In genomic region chr9:122128432-122129343, GRCh38 we compare ENCODE assay signal across 27 cellular contexts. TPM values are rescaled to one million over a fixed set of nuclear protein-coding genes. Genes with fewer than 3 reads are reported as not detected.
DNase-seq lines count a peak whose midpoint lies in the region; ATAC-seq and TF ChIP-seq lines count a peak whose summit lies in the region.
"Had no signal": no experiment of that assay in that cellular context is flagged by ENCODE, and none has a peak within 500 bp of the region (broad histone marks: within the 10 kb centered on the region; RNA-seq: fewer than 3 reads in every experiment).

No MANE protein-coding gene starts in this region.

- intact Hi-C loops in heart left ventricle (cut with DNase I): loop anchor here in 8 of 10 donors (5.0 to 10.0 kb wide), 8 partner anchors 94 to 686 kb away; partner anchors contain the start of genes LHX6 (in 1 of the 8), MRRF (in 1 of the 8), OR1K1 (in 1 of the 8) and RBM18 (in 1 of the 8)

- no peak overlapping the region for H3K27ac ChIP-seq in CD4-positive, CD25-positive, alpha-beta regulatory T cell (ENCODE audit: insufficient read depth, low read length, poor library complexity, severe bottlenecking)
- peak overlapping the region in 9 of 12 donors; percentile 12 to 71 (median 36) for H3K27ac ChIP-seq in heart left ventricle
- H3K27ac ChIP-seq: C4-2B, testis had no signal

- no peak overlapping the region for H3K27ac Mint-ChIP-seq in CD4-positive, CD25-positive, alpha-beta regulatory T cell
- peak overlapping the region in 1 of 2 donors; percentile 70 for H3K27ac Mint-ChIP-seq in T-cell
- H3K27ac Mint-ChIP-seq: activated CD8-positive, alpha-beta T cell treated with anti-CD3 and anti-CD28 coated beads, Interleukin-2, amount 10 ng/mL, durations not matched to agents 7 days and 5 days; activated naive CD4-positive, alpha-beta T cell treated with anti-CD3 and anti-CD28 coated beads, Interleukin-2, amount 50 U/mL, for 72 hours; mesothelial cell of epicardium; nephron had no signal

- CTCF ChIA-PET in T-cell (lab: Charles Lee): interaction anchor here (0.6 to 1.3 kb wide), 4 partner anchors 71 to 767 kb away, joined by 3 to 5 read pairs (median 4); no protein-coding TSS in a partner anchor

- POLR2A ChIA-PET in T-cell (lab: Charles Lee): no interaction called here

- peaks cover 0 to 27% (median 8%) of the 10 kb centered on the region in 4 donors for H3K4me1 Mint-ChIP-seq in CD4-positive, CD25-positive, alpha-beta regulatory T cell
- peaks cover 15 to 41% (median 15%) of the 10 kb centered on the region in 3 donors for H3K4me1 Mint-ChIP-seq in T-cell

- no peaks in the 10 kb centered on the region for H3K9me3 ChIP-seq in CD4-positive, CD25-positive, alpha-beta regulatory T cell (ENCODE audit: control insufficient read depth in 2 of 2, low read length in 2 of 2)
- H3K9me3 ChIP-seq in heart left ventricle: no peaks in the 10 kb centered on the region
- H3K9me3 ChIP-seq: esophagus muscularis mucosa, SK-N-SH, testis had no signal

- ATAC-seq in CD4-positive, CD25-positive, alpha-beta regulatory T cell (ENCODE audit: low read depth in 2 of 2): peak; percentile 15 to 69
- ATAC-seq in T-cell (replicated peaks in 1 of 4) (peak in 3 of 4 experiments; percentile 44 to 58 (median 55)), heart left ventricle (peak; percentile 24 to 72 (median 44)), HG02852 (IDR thresholded peaks at IDR 0.05; ENCODE audit: unreplicated experiment) (no peak), GM21619 (IDR thresholded peaks at IDR 0.05; ENCODE audit: unreplicated experiment) (no peak)
- ATAC-seq: activated CD8-positive, alpha-beta T cell treated with anti-CD3 and anti-CD28 coated beads, Interleukin-2, amount 10 ng/mL, durations not matched to agents 7 days and 5 days; activated naive CD4-positive, alpha-beta T cell treated with anti-CD3 and anti-CD28 coated beads, Interleukin-2, amount 50 U/mL, for 72 hours had no signal

- H3K36me3 Mint-ChIP-seq in CD4-positive, CD25-positive, alpha-beta regulatory T cell: no peaks in the 10 kb centered on the region
- no peaks in the 10 kb centered on the region for H3K36me3 Mint-ChIP-seq in T-cell
- H3K36me3 Mint-ChIP-seq: activated naive CD4-positive, alpha-beta T cell treated with anti-CD3 and anti-CD28 coated beads, Interleukin-2, amount 50 U/mL, for 72 hours; mesothelial cell of epicardium had no signal

- H3K4me1 ChIP-seq in CD4-positive, CD25-positive, alpha-beta regulatory T cell (ENCODE audit: control insufficient read depth, insufficient read depth, low read length, poor library complexity, severe bottlenecking): peaks cover 14% of the 10 kb centered on the region
- H3K4me1 ChIP-seq in heart left ventricle: peaks cover 6 to 64% (median 37%) of the 10 kb centered on the region in 12 donors

- no peaks in the 10 kb centered on the region for H3K36me3 ChIP-seq in CD4-positive, CD25-positive, alpha-beta regulatory T cell (ENCODE audit: control insufficient read depth, insufficient read depth, low read length)
- no peaks in the 10 kb centered on the region for H3K36me3 ChIP-seq in heart left ventricle
- H3K36me3 ChIP-seq: esophagus muscularis mucosa had no signal

- no peaks in the 10 kb centered on the region for H3K9me3 Mint-ChIP-seq in CD4-positive, CD25-positive, alpha-beta regulatory T cell
- no peaks in the 10 kb centered on the region for H3K9me3 Mint-ChIP-seq in T-cell
- H3K9me3 Mint-ChIP-seq: activated naive CD4-positive, alpha-beta T cell treated with anti-CD3 and anti-CD28 coated beads, Interleukin-2, amount 50 U/mL, for 72 hours; mesothelial cell of epicardium; nephron had no signal

- H3K27me3 Mint-ChIP-seq in CD4-positive, CD25-positive, alpha-beta regulatory T cell: peaks cover 48% of the 10 kb centered on the region
- H3K27me3 Mint-ChIP-seq in T-cell: peaks cover 28 to 32% of the 10 kb centered on the region in 2 donors

- no peak overlapping the region for H3K4me3 ChIP-seq in CD4-positive, CD25-positive, alpha-beta regulatory T cell (ENCODE audit: low read depth, low read length)
- no peak overlapping the region for H3K4me3 ChIP-seq in heart left ventricle
- H3K4me3 ChIP-seq: esophagus muscularis mucosa, testis had no signal

- no peak overlapping the region for H3K4me3 Mint-ChIP-seq in CD4-positive, CD25-positive, alpha-beta regulatory T cell
- H3K4me3 Mint-ChIP-seq in T-cell: no peak overlapping the region
- H3K4me3 Mint-ChIP-seq: activated CD8-positive, alpha-beta T cell treated with anti-CD3 and anti-CD28 coated beads, Interleukin-2, amount 10 ng/mL, durations not matched to agents 7 days and 5 days; mesothelial cell of epicardium; nephron had no signal

- no peak for TF ChIP-seq POLR2A in heart left ventricle (IDR thresholded peaks at IDR 0.05)

- TF ChIP-seq CTCF in heart left ventricle (IDR thresholded peaks at IDR 0.05): no peak

- WGBS in heart left ventricle, 4 donors: 59 to 73% (median 66%) methylated on average over 19 to 22 of the region's 22 CpGs

- no peaks in the 10 kb centered on the region for H3K27me3 ChIP-seq in CD4-positive, CD25-positive, alpha-beta regulatory T cell (ENCODE audit: control insufficient read depth, insufficient read depth, low read length)
- H3K27me3 ChIP-seq in heart left ventricle: peaks cover 0 to 26% (median 0%) of the 10 kb centered on the region in 9 donors
- H3K27me3 ChIP-seq: testis had no signal

- peak in 1 of 3 donors; percentile 47 for DNase-seq in CD4-positive, CD25-positive, alpha-beta regulatory T cell
- DNase-seq in T-cell (peak in 10 of 34 experiments; percentile 7 to 29 (median 14)), heart left ventricle (peak; percentile 66 to 83 (median 72)), mesenteric fat pad (ENCODE audit: low spot score) (peak; percentile 89), glomerular visceral epithelial cell (ENCODE audit: extremely low spot score) (no peak), NCI-H1694 (lab: John Stamatoyannopoulos, UW) (no peak)
- DNase-seq: activated CD4-positive, alpha-beta T cell treated with anti-CD3 and anti-CD28 coated beads for 1 hour; activated CD8-positive, alpha-beta T cell treated with anti-CD3 and anti-CD28 coated beads, Interleukin-2, amount 10 ng/mL, durations not matched to agents 7 days and 5 days; activated T-cell treated with anti-CD3 and anti-CD28 coated beads, Interleukin-2, amount 50 U/mL, for 48 hours; effector CD8-positive, alpha-beta T cell; MM.1S; NCI-H1436 treated with DMSO at 0.1 percent for 48 hours; NCI-H2171; NCI-H526 treated with DMSO at 0.1 percent for 48 hours; SK-N-SH; T1000; testis had no signal

RNA-seq across cellular contexts. Expression of gene NDUFA8, which starts 30.9 kb away (rescaled TPM):
- total RNA-seq in CD4-positive, CD25-positive, alpha-beta regulatory T cell: 10.7 TPM
- polyA plus RNA-seq in CD4-positive, CD25-positive, alpha-beta regulatory T cell: 10 to 100 TPM; 86.3 to 97.9 (median 94.2) TPM
- total RNA-seq in T-cell (10 to 100 TPM; 11.2 to 25.4 (median 18.4) TPM), heart left ventricle (100 to 1,000 TPM; 183 to 316 (median 260) TPM), mesenteric fat pad (47.5 TPM)
- polyA plus RNA-seq in heart left ventricle: 100 to 1,000 TPM; 301 to 919 TPM

RNA-seq across cellular contexts. Expression of gene MORN5, which starts 31.0 kb away (rescaled TPM):
- total RNA-seq in CD4-positive, CD25-positive, alpha-beta regulatory T cell: not detected
- not detected for polyA plus RNA-seq in CD4-positive, CD25-positive, alpha-beta regulatory T cell
- total RNA-seq in T-cell (not detected), heart left ventricle (not detected), mesenteric fat pad (not detected)
- polyA plus RNA-seq in heart left ventricle: not detected
- total RNA-seq: activated CD8-positive, alpha-beta T cell treated with anti-CD3 and anti-CD28 coated beads, Interleukin-2, amount 10 ng/mL, durations not matched to agents 7 days and 5 days; H4; mesothelial cell of epicardium; RPMI7951; skeletal muscle tissue had no signal
- polyA plus RNA-seq: SK-N-SH had no signal

RNA-seq across cellular contexts. Expression of gene TTLL11, which starts 35.6 kb away (rescaled TPM):
- 3.5 TPM for total RNA-seq in CD4-positive, CD25-positive, alpha-beta regulatory T cell
- polyA plus RNA-seq in CD4-positive, CD25-positive, alpha-beta regulatory T cell: 1 to 10 TPM; 2.0 to 6.1 (median 4.2) TPM
- 1 to 10 TPM; 3.4 to 4.8 (median 4.6) TPM for total RNA-seq in T-cell
- total RNA-seq in heart left ventricle: 10 to 100 TPM in 1 of 9 donors, 1 to 10 TPM in 8; 4.3 to 10.9 (median 7.9) TPM
- 1 to 10 TPM; 2.7 to 9.5 TPM for polyA plus RNA-seq in heart left ventricle
- total RNA-seq in mesenteric fat pad: 9.5 TPM

Comparison
In these comparisons a context has a peak if more than half of its experiments do, and no peak if none do; other contexts are left out.
1. ATAC-seq: peak in CD4-positive, CD25-positive, alpha-beta regulatory T cell (2 of 2), T-cell (3 of 4) and heart left ventricle (4 of 4); none in HG02852 (single experiment) and GM21619 (single experiment).
2. DNase-seq: peak in heart left ventricle (5 of 5) and mesenteric fat pad (single experiment); none in glomerular visceral epithelial cell (single experiment) and NCI-H1694 (single experiment).